Comparison of ENCODE assay signal across 1 cellular context in genomic region chr20:818001-818664, GRCh38.
TF ChIP-seq lines count a peak whose summit lies in the region.

No MANE protein-coding gene starts in this region.

TF ChIP-seq in HepG2, 621 proteins besides CTCF, POLR2A, EP300 and RAD21:
- TF ChIP-seq HNRNPLL (IDR thresholded peaks at IDR 0.05; ENCODE audit: low read depth, low read length, poor library complexity, severe bottlenecking) (peak; percentile 2), ISX (CRISPR knock-in tag; conservative IDR thresholded peaks at IDR 0.05) (no peak), ZNF501 (CRISPR knock-in tag; IDR thresholded peaks at IDR 0.05) (no peak)
